Comparison of ENCODE assay signal across 7 cellular contexts in the genomic region with DNA sequence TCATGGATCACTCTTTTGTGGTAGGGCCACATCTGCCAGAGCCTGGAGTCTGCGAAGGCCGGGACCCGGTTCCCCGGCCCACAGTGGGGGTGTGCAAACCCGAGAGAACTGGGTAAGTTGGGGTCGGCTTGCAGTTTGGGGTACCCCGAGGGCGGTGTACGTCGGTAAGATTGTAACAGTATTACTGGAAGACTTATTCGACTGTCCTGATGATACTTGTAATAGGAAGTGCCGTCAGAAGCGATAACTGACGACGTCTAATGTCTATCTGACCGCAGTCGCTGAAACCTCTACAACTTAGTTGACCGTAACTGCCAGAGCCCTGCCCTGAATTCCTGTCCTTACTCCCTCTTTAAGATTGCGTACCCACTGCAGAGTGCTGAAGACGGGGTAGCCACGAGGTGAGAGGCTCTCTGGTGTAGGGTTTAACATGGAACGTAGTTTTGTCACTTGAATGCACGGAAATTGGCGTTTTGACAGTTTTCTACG. TPM values are rescaled to one million over a fixed set of nuclear protein-coding genes. Genes with fewer than 3 reads are reported as not detected.
DNase-seq lines count a peak whose midpoint lies in the region; ATAC-seq, FAIRE-seq and TF ChIP-seq lines count a peak whose summit lies in the region.

No MANE protein-coding gene starts in this region.

- TF ChIP-seq CTCF in keratinocyte (optimal IDR thresholded peaks at IDR 0.05 in 1 of 3, IDR thresholded peaks at IDR 0.05 in 1 of 3, conservative IDR thresholded peaks at IDR 0.05 in 1 of 3; ENCODE audit: extremely low read depth in 1 of 3, insufficient read depth in 2 of 3, low read length in 3 of 3), result no peak

- H3K27ac ChIP-seq in angular gyrus (ENCODE audit: low read depth, low read length) (peak overlapping the region; percentile 97), keratinocyte (ENCODE audit: control insufficient read depth, insufficient read depth, low read length) (peak overlapping the region; percentile 76), stomach smooth muscle (ENCODE audit: low read length) (peak overlapping the region; percentile 74)

- H3K36me3 ChIP-seq in keratinocyte (ENCODE audit: control insufficient read depth in 2 of 2, extremely low read depth in 1 of 2, insufficient read depth in 2 of 2, low read length in 2 of 2) (peaks cover 29 to 46% of the 10 kb centered on the region in 2 experiments), stomach smooth muscle (ENCODE audit: control insufficient read depth in 2 of 2, insufficient read depth in 2 of 2, low read length in 2 of 2) (peaks cover 13 to 25% of the 10 kb centered on the region in 2 donors)

- dilution Hi-C loops in keratinocyte (cut with MboI; ENCODE audit: extremely low pct_ligation_motif_present, low sequenced_read_pairs), result no loop called here

- H3K4me3 ChIP-seq in keratinocyte (ENCODE audit: control insufficient read depth in 2 of 3, extremely low read depth in 1 of 3, insufficient read depth in 2 of 3, low read depth in 1 of 3, low read length in 3 of 3), result peak overlapping the region; percentile 75 to 90 (median 87)
- peak overlapping the region; percentile 65 to 97 for H3K4me3 ChIP-seq in stomach smooth muscle (ENCODE audit: low read length in 2 of 2)

- no peak overlapping the region for H2AFZ ChIP-seq in keratinocyte (ENCODE audit: control insufficient read depth, low read length)

- peak overlapping the region; percentile 93 for H3K4me2 ChIP-seq in keratinocyte (ENCODE audit: control insufficient read depth, extremely low read depth, insufficient read depth, low read depth, low read length)

- peak overlapping the region; percentile 84 for H3K9ac ChIP-seq in keratinocyte (ENCODE audit: control insufficient read depth, extremely low read depth, insufficient read depth, low read length)
- peak overlapping the region; percentile 79 to 93 for H3K9ac ChIP-seq in stomach smooth muscle (ENCODE audit: low read length in 2 of 2)

- no peaks in the 10 kb centered on the region for H3K9me1 ChIP-seq in keratinocyte (ENCODE audit: control insufficient read depth, extremely low read depth, insufficient read depth, low read length)

- peaks cover 32% of the 10 kb centered on the region for H3K79me2 ChIP-seq in keratinocyte (ENCODE audit: control insufficient read depth, insufficient read depth, low read length)

- no peak for DNase-seq in keratinocyte (ENCODE audit: low read depth, low spot score)
- no peak for DNase-seq in SW 1271 (lab: John Stamatoyannopoulos, UW)

- ATAC-seq in GM18907 (IDR thresholded peaks at IDR 0.05; ENCODE audit: unreplicated experiment), result peak; percentile 9
- ATAC-seq in HG03571 (IDR thresholded peaks at IDR 0.05; ENCODE audit: unreplicated experiment), result peak; percentile 13
- ATAC-seq in GM21360 (IDR thresholded peaks at IDR 0.05; ENCODE audit: unreplicated experiment), result no peak

- FAIRE-seq in keratinocyte (lab: Jason Lieb, UNC), result no peak

- no peaks in the 10 kb centered on the region for H3K27me3 ChIP-seq in keratinocyte (ENCODE audit: control insufficient read depth, extremely low read depth, insufficient read depth, low read length)
- no peaks in the 10 kb centered on the region for H3K27me3 ChIP-seq in stomach smooth muscle (ENCODE audit: control insufficient read depth in 1 of 2, insufficient read depth in 2 of 2, low read length in 2 of 2)

- peaks cover 37% of the 10 kb centered on the region for H4K20me1 ChIP-seq in keratinocyte (ENCODE audit: control insufficient read depth, extremely low read depth, insufficient read depth, low read length)

- no peaks in the 10 kb centered on the region for H3K9me3 ChIP-seq in keratinocyte (ENCODE audit: control insufficient read depth, low read depth, low read length)
- no peaks in the 10 kb centered on the region for H3K9me3 ChIP-seq in stomach smooth muscle (ENCODE audit: control insufficient read depth in 2 of 2, low read length in 2 of 2)

- peaks cover 24% of the 10 kb centered on the region for H3K4me1 ChIP-seq in keratinocyte (ENCODE audit: control insufficient read depth, extremely low read depth, insufficient read depth, low read length)
- H3K4me1 ChIP-seq in stomach smooth muscle (ENCODE audit: control insufficient read depth, insufficient read depth, low read length), result peaks cover 34% of the 10 kb centered on the region

RNA-seq across cellular contexts. Expression of a gene that starts 24.0 kb away (rescaled TPM):
- polyA plus RNA-seq in keratinocyte, result 0.05 to 0.09 TPM (median 0.09 TPM) in 3 replicates
- polyA plus RNA-seq in keratinocyte (2011; ENCODE audit: low read depth), result not detected
- polyA plus RNA-seq in keratinocyte (2011; cell fraction: cytosol; rRNA removed), result 0.18 and 0.32 TPM in 2 replicates
- polyA plus RNA-seq in keratinocyte (2011; cell fraction: nucleus; rRNA removed), result 0.31 and 0.56 TPM in 2 replicates
- polyA plus RNA-seq in keratinocyte (2012; ENCODE audit: low replicate concordance), result 0.49 TPM in 1 of 2 replicates, not detected in the other
- polyA minus RNA-seq in keratinocyte, result 0.49 to 0.64 TPM in 2 of 3 replicates, not detected in the other
- polyA minus RNA-seq in keratinocyte (2011; cell fraction: cytosol; rRNA and poly(A)+ RNA removed), result not detected
- not detected in 2 replicates for polyA minus RNA-seq in keratinocyte (2011; cell fraction: nucleus; rRNA and poly(A)+ RNA removed)

RNA-seq across cellular contexts. Expression of a gene that starts 52.6 kb away (rescaled TPM):
- polyA plus RNA-seq in keratinocyte, result not detected in 3 replicates
- not detected for polyA plus RNA-seq in keratinocyte (2011; ENCODE audit: low read depth)
- not detected in 2 replicates for polyA plus RNA-seq in keratinocyte (2011; cell fraction: cytosol; rRNA removed)
- polyA plus RNA-seq in keratinocyte (2011; cell fraction: nucleus; rRNA removed), result not detected in 2 replicates
- polyA plus RNA-seq in keratinocyte (2012; ENCODE audit: low replicate concordance), result 0.09 and 1.6 TPM in 2 replicates
- polyA minus RNA-seq in keratinocyte, result 0.10 TPM in 1 of 3 replicates, not detected in the others
- polyA minus RNA-seq in keratinocyte (2011; cell fraction: cytosol; rRNA and poly(A)+ RNA removed), result not detected
- polyA minus RNA-seq in keratinocyte (2011; cell fraction: nucleus; rRNA and poly(A)+ RNA removed), result not detected in 2 replicates

RNA-seq across cellular contexts. Expression of a gene that starts 58.5 kb away (rescaled TPM):
- polyA plus RNA-seq in keratinocyte, result 533 to 846 TPM (median 762 TPM) in 3 replicates
- 1,565 TPM for polyA plus RNA-seq in keratinocyte (2011; ENCODE audit: low read depth)
- polyA plus RNA-seq in keratinocyte (2011; cell fraction: cytosol; rRNA removed), result 801 and 945 TPM in 2 replicates
- polyA plus RNA-seq in keratinocyte (2011; cell fraction: nucleus; rRNA removed), result 771 and 944 TPM in 2 replicates
- 1,038 and 1,360 TPM in 2 replicates for polyA plus RNA-seq in keratinocyte (2012; ENCODE audit: low replicate concordance)
- polyA minus RNA-seq in keratinocyte, result 792 to 880 TPM (median 870 TPM) in 3 replicates
- 525 TPM for polyA minus RNA-seq in keratinocyte (2011; cell fraction: cytosol; rRNA and poly(A)+ RNA removed)
- polyA minus RNA-seq in keratinocyte (2011; cell fraction: nucleus; rRNA and poly(A)+ RNA removed), result 230 and 326 TPM in 2 replicates
